Comparison of ENCODE assay signal across 10 cellular contexts in the genomic region with DNA sequence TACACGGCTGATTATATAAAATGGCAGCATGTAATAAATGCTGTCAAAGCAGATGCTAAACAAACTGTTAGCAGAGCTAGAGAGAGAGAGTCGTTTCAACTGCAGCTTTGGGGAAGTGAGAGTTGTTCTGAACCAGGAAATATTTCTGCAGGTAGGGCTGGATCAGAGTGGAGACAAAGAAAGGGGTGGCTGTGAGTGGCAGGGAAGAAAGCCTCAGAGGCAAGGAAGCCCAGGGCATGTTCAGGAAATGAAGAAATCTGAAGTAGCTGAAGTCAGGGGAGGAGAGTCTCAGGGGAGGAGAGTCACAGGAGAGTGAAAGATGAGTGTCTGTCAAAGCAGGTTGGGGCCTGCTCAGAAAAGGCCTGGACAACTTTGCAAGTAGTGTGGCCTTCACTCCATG. TPM values are rescaled to one million over a fixed set of nuclear protein-coding genes. Genes with fewer than 3 reads are reported as not detected.
DNase-seq lines count a peak whose midpoint lies in the region; ATAC-seq and TF ChIP-seq lines count a peak whose summit lies in the region.
"Had no signal": no experiment of that assay in that cellular context is flagged by ENCODE, and none has a peak within 500 bp of the region (broad histone marks: within the 10 kb centered on the region; RNA-seq: fewer than 3 reads in every experiment).

No MANE protein-coding gene starts in this region.

- H3K4me3 Mint-ChIP-seq in CD4-positive, alpha-beta memory T cell: no peak overlapping the region
- no peak overlapping the region for H3K4me3 Mint-ChIP-seq in activated naive CD8-positive, alpha-beta T cell treated with anti-CD3 and anti-CD28 coated beads for 36 hours
- no peak overlapping the region for H3K4me3 Mint-ChIP-seq in WTC11
- H3K4me3 Mint-ChIP-seq: natural killer cell treated with Interleukin-12 subunit alpha and Interleukin-12 subunit beta and Interleukin-15 and Interleukin-18, amount 100 ng/mL, for 72 hours had no signal

- ATAC-seq in GM21381 (IDR thresholded peaks at IDR 0.05; ENCODE audit: unreplicated experiment) (peak; percentile 86), HG03520 (IDR thresholded peaks at IDR 0.05; ENCODE audit: unreplicated experiment) (peak; percentile 77), WTC11 (no peak), Right ventricle myocardium inferior (no peak), GM19455 (IDR thresholded peaks at IDR 0.05; ENCODE audit: unreplicated experiment) (no peak)
- ATAC-seq: natural killer cell treated with Interleukin-12 subunit alpha and Interleukin-12 subunit beta and Interleukin-15 and Interleukin-18, amount 100 ng/mL, for 72 hours had no signal

- no peaks in the 10 kb centered on the region for H3K4me1 ChIP-seq in CD4-positive, alpha-beta memory T cell (ENCODE audit: insufficient read depth, low read length)

- H3K27me3 ChIP-seq in CD4-positive, alpha-beta memory T cell (ENCODE audit: insufficient read depth, low read length): no peaks in the 10 kb centered on the region

- POLR2A ChIA-PET in CD4-positive, alpha-beta memory T cell (lab: Charles Lee; ENCODE audit: partially characterized antibody): no interaction called here
- POLR2A ChIA-PET in WTC11 (lab: Charles Lee): no interaction called here

- H3K36me3 ChIP-seq in CD4-positive, alpha-beta memory T cell (ENCODE audit: insufficient read depth, low read length): no peaks in the 10 kb centered on the region

- CTCF ChIA-PET in CD4-positive, alpha-beta memory T cell (lab: Charles Lee; ENCODE audit: partially characterized antibody): no interaction called here
- CTCF ChIA-PET in WTC11 (lab: Charles Lee): interaction anchor here (1.6 kb wide), 1 partner anchor 62 kb away, joined by 7 read pairs; no protein-coding TSS in a partner anchor

- H3K9me3 Mint-ChIP-seq in CD4-positive, alpha-beta memory T cell: no peaks in the 10 kb centered on the region
- no peaks in the 10 kb centered on the region for H3K9me3 Mint-ChIP-seq in activated naive CD8-positive, alpha-beta T cell treated with anti-CD3 and anti-CD28 coated beads for 36 hours
- H3K9me3 Mint-ChIP-seq in WTC11: no peaks in the 10 kb centered on the region
- H3K9me3 Mint-ChIP-seq: natural killer cell treated with Interleukin-12 subunit alpha and Interleukin-12 subunit beta and Interleukin-15 and Interleukin-18, amount 100 ng/mL, for 72 hours had no signal

- peaks cover 6 to 15% (median 9%) of the 10 kb centered on the region in 4 donors for H3K4me1 Mint-ChIP-seq in CD4-positive, alpha-beta memory T cell
- peaks cover 8% of the 10 kb centered on the region for H3K4me1 Mint-ChIP-seq in activated naive CD8-positive, alpha-beta T cell treated with anti-CD3 and anti-CD28 coated beads for 36 hours
- no peaks in the 10 kb centered on the region for H3K4me1 Mint-ChIP-seq in WTC11

- intact Hi-C loops in CD4-positive, alpha-beta memory T cell (cut with micrococcal nuclease): no loop called here
- intact Hi-C loops in Right ventricle myocardium inferior (cut with DNase I): no loop called here

- no peaks in the 10 kb centered on the region for H3K27me3 Mint-ChIP-seq in CD4-positive, alpha-beta memory T cell
- no peaks in the 10 kb centered on the region for H3K27me3 Mint-ChIP-seq in activated naive CD8-positive, alpha-beta T cell treated with anti-CD3 and anti-CD28 coated beads for 36 hours
- H3K27me3 Mint-ChIP-seq in WTC11 (ENCODE audit: low read depth): no peaks in the 10 kb centered on the region; the same call in 1 of the 2 replicates

- TF ChIP-seq CTCF in WTC11 (IDR thresholded peaks at IDR 0.05): no peak

- no peaks in the 10 kb centered on the region for H3K36me3 Mint-ChIP-seq in CD4-positive, alpha-beta memory T cell
- H3K36me3 Mint-ChIP-seq in activated naive CD8-positive, alpha-beta T cell treated with anti-CD3 and anti-CD28 coated beads for 36 hours: no peaks in the 10 kb centered on the region
- no peaks in the 10 kb centered on the region for H3K36me3 Mint-ChIP-seq in WTC11
- H3K36me3 Mint-ChIP-seq: natural killer cell treated with Interleukin-12 subunit alpha and Interleukin-12 subunit beta and Interleukin-15 and Interleukin-18, amount 100 ng/mL, for 72 hours had no signal

- no peak overlapping the region for H3K4me3 ChIP-seq in CD4-positive, alpha-beta memory T cell (ENCODE audit: low read length in 2 of 2)

- peak overlapping the region in 6 of 7 donors; percentile 25 to 84 (median 38) for H3K27ac Mint-ChIP-seq in CD4-positive, alpha-beta memory T cell
- peak overlapping the region; percentile 46 for H3K27ac Mint-ChIP-seq in activated naive CD8-positive, alpha-beta T cell treated with anti-CD3 and anti-CD28 coated beads for 36 hours
- H3K27ac Mint-ChIP-seq in WTC11: no peak overlapping the region
- H3K27ac Mint-ChIP-seq: natural killer cell treated with Interleukin-12 subunit alpha and Interleukin-12 subunit beta and Interleukin-15 and Interleukin-18, amount 100 ng/mL, for 72 hours had no signal

- no peak for DNase-seq in CD4-positive, alpha-beta memory T cell
- DNase-seq in activated naive CD8-positive, alpha-beta T cell treated with anti-CD3 and anti-CD28 coated beads for 36 hours: no peak
- DNase-seq in amygdala (lab: John Stamatoyannopoulos, UW) (no peak), WTC11 (ENCODE audit: low spot score) (no peak), Right ventricle myocardium inferior (ENCODE audit: missing footprints) (no peak)

- no peak overlapping the region for H3K27ac ChIP-seq in CD4-positive, alpha-beta memory T cell (ENCODE audit: low read depth, low read length)
- H3K27ac ChIP-seq: VCaP had no signal

- H3K9me3 ChIP-seq in CD4-positive, alpha-beta memory T cell (ENCODE audit: control insufficient read depth in 1 of 2, low read length in 2 of 2): no peaks in the 10 kb centered on the region

TF ChIP-seq in WTC11, 78 proteins besides CTCF, POLR2A, EP300 and RAD21 (continues in another document):
- TF ChIP-seq, protein P1, sequence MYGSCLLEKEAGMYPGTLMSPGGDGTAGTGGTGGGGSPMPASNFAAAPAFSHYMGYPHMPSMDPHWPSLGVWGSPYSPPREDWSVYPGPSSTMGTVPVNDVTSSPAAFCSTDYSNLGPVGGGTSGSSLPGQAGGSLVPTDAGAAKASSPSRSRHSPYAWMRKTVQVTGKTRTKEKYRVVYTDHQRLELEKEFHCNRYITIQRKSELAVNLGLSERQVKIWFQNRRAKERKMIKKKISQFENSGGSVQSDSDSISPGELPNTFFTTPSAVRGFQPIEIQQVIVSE (CRISPR knock-in tag; IDR thresholded peaks at IDR 0.05; ENCODE audit: borderline replicate concordance): no peak
- TF ChIP-seq OVOL2 (CRISPR knock-in tag; IDR thresholded peaks at IDR 0.05; ENCODE audit: borderline replicate concordance) (no peak), NR3C1 (CRISPR knock-in tag; conservative IDR thresholded peaks at IDR 0.05; ENCODE audit: low read depth) (no peak), ZNF423 (CRISPR knock-in tag; IDR thresholded peaks at IDR 0.05) (no peak), CREB1 (CRISPR knock-in tag; IDR thresholded peaks at IDR 0.05) (no peak), ELF4 (CRISPR knock-in tag; IDR thresholded peaks at IDR 0.05; ENCODE audit: low read depth) (no peak), E2F1 (CRISPR knock-in tag; IDR thresholded peaks at IDR 0.05) (no peak), ZNF219 (CRISPR knock-in tag; IDR thresholded peaks at IDR 0.05; ENCODE audit: borderline replicate concordance) (no peak), AR (CRISPR knock-in tag; IDR thresholded peaks at IDR 0.05) (no peak), NFYB (CRISPR knock-in tag; conservative IDR thresholded peaks at IDR 0.05; ENCODE audit: low read depth) (no peak), SMAD3 (CRISPR knock-in tag; IDR thresholded peaks at IDR 0.05; ENCODE audit: borderline replicate concordance) (no peak)

RNA-seq across cellular contexts. Expression of gene RPS6KA3, which starts 48.4 kb away (rescaled TPM):
- 100 to 1,000 TPM; 130 to 139 TPM for total RNA-seq in CD4-positive, alpha-beta memory T cell
- polyA plus RNA-seq in CD4-positive, alpha-beta memory T cell: 10 to 100 TPM; 39.7 to 68.1 TPM
- 10 to 100 TPM; 58.7 to 62.0 TPM for total RNA-seq in activated naive CD8-positive, alpha-beta T cell treated with anti-CD3 and anti-CD28 coated beads for 36 hours
- total RNA-seq in WTC11 (2021): 13.7 to 14.6 TPM (median 13.9 TPM) in 3 replicates
- 34.8 TPM for total RNA-seq in Right ventricle myocardium inferior

Comparison
In these comparisons a context has a peak if more than half of its experiments do, and no peak if none do; other contexts are left out.
1. ATAC-seq: peak in GM21381 (single experiment) and HG03520 (single experiment); none in WTC11 (single experiment), Right ventricle myocardium inferior (single experiment) and GM19455 (single experiment).